In genomic region chr3:149620291-149621020, GRCh38 we compare ENCODE assay signal across 8 cellular contexts. TPM values are rescaled to one million over a fixed set of nuclear protein-coding genes. Genes with fewer than 3 reads are reported as not detected.
A peak's percentile ranks its signal among the peaks of the same experiment; 100 is the strongest.
DNase-seq lines count a peak whose midpoint lies in the region; ATAC-seq and TF ChIP-seq lines count a peak whose summit lies in the region.

No MANE protein-coding gene starts in this region.

- CTCF ChIA-PET in PC-3 (lab: Charles Lee) = no interaction called here

- BruUV-seq in PC-3 (replicated peaks; lab: Mats Ljungman, UMichigan) = no TSS peak

- no peaks in the 10 kb centered on the region for H3F3A ChIP-seq in PC-3 (ENCODE audit: low read length, unreplicated experiment)

- H3K36me3 ChIP-seq in PC-3 (ENCODE audit: low read depth, low read length) (peaks cover 16% of the 10 kb centered on the region; the same call in 1 of the 2 replicates), uterus (no peaks in the 10 kb centered on the region)

- H3K79me2 ChIP-seq in PC-3 (ENCODE audit: low read length) = peaks cover 97% of the 10 kb centered on the region

- peak overlapping the region; percentile 48 for H3K4me2 ChIP-seq in PC-3 (ENCODE audit: low read length)

- POLR2A ChIA-PET in PC-3 (lab: Charles Lee; ENCODE audit: unreplicated experiment) = no interaction called here

- H3K4me3 ChIP-seq in PC-3 (ENCODE audit: low read length) (no peak overlapping the region), right cardiac atrium (ENCODE audit: low read length) (no peak overlapping the region), uterus (no peak overlapping the region)

- no peaks in the 10 kb centered on the region for H3K9me2 ChIP-seq in PC-3 (replicated peaks; ENCODE audit: low read length)

- H3K4me1 ChIP-seq in PC-3 (ENCODE audit: insufficient read depth, low read length) (peaks cover 36% of the 10 kb centered on the region), right cardiac atrium (ENCODE audit: control insufficient read depth, insufficient read depth, low read length) (peaks cover 31% of the 10 kb centered on the region), uterus (peaks cover 5 to 7% of the 10 kb centered on the region in 2 donors)

- intact Hi-C loops in PC-3 (cut with micrococcal nuclease) (no loop called here), right cardiac atrium (cut with DNase I) (no loop called here), uterus (cut with DNase I; ENCODE audit: low total_unique reads) (no loop called here)

- H3K27me3 ChIP-seq in PC-3 (ENCODE audit: low read length) (no peaks in the 10 kb centered on the region), right cardiac atrium (ENCODE audit: control insufficient read depth, insufficient read depth) (no peaks in the 10 kb centered on the region), uterus (no peaks in the 10 kb centered on the region)

- TF ChIP-seq POLR2A in uterus (IDR thresholded peaks at IDR 0.05) = no peak

- peak; percentile 90 for DNase-seq in ELR (ENCODE audit: low read depth)
- peak; percentile 26 for DNase-seq in PC-3
- no peak for DNase-seq in right cardiac atrium
- no peak for DNase-seq in NCI-H2196 treated with DMSO at 0.1 percent for 48 hours (lab: John Stamatoyannopoulos, UW; ENCODE audit: unreplicated experiment)
- DNase-seq in NK-92 (lab: John Stamatoyannopoulos, UW; ENCODE audit: unreplicated experiment) = no peak
- DNase-seq in uterus = no peak
- DNase-seq in CD1c-positive myeloid dendritic cell (ENCODE audit: extremely low spot score) = no peak

- no peak overlapping the region for H2AFZ ChIP-seq in PC-3 (ENCODE audit: low read length)

- H3K27ac ChIP-seq in PC-3 (ENCODE audit: low read length) = peak overlapping the region; percentile 60
- peak overlapping the region; percentile 7 for H3K27ac ChIP-seq in right cardiac atrium (ENCODE audit: low read length)
- H3K27ac ChIP-seq in uterus = peak overlapping the region in 1 of 2 donors; percentile 42

- H4K20me1 ChIP-seq in PC-3 (ENCODE audit: low read length) = peaks cover 34% of the 10 kb centered on the region

- no peaks in the 10 kb centered on the region for H3K9me3 ChIP-seq in PC-3 (ENCODE audit: low read length)
- H3K9me3 ChIP-seq in right cardiac atrium (ENCODE audit: control insufficient read depth, low read length) = no peaks in the 10 kb centered on the region
- H3K9me3 ChIP-seq in uterus = no peaks in the 10 kb centered on the region

- WGBS in right cardiac atrium = 58% methylated on average over 1 of the region's 1 CpG

- ATAC-seq in GM21526 (IDR thresholded peaks at IDR 0.05; ENCODE audit: low FRiP score, unreplicated experiment) (peak; percentile 51), PC-3 (no peak; the same call in 1 of the 2 replicates), right cardiac atrium (no peak)

- TF ChIP-seq CTCF in PC-3 (conservative IDR thresholded peaks at IDR 0.05; ENCODE audit: low read depth, low read length) = no peak
- TF ChIP-seq CTCF in uterus (IDR thresholded peaks at IDR 0.05) = no peak

- H3K9ac ChIP-seq in PC-3 (ENCODE audit: low read length) = no peak overlapping the region

RNA-seq across cellular contexts. Expression of gene WWTR1, which starts 37.4 kb away (rescaled TPM):
- 74.4 and 79.7 TPM in 2 replicates for total RNA-seq in PC-3 (2014; rRNA removed)
- total RNA-seq in right cardiac atrium = 10 to 100 TPM; 48.2 to 99.2 (median 56.9) TPM
- polyA plus RNA-seq in right cardiac atrium = 23.0 TPM
- total RNA-seq in uterus = 100 to 1,000 TPM; 103 to 148 (median 116) TPM

Comparison
In these comparisons a context has a peak if more than half of its experiments do, and no peak if none do; other contexts are left out.
1. DNase-seq: peak in ELR (single experiment) and PC-3 (single experiment); none in right cardiac atrium (0 of 3), NCI-H2196 treated with DMSO at 0.1 percent for 48 hours (single experiment), NK-92 (single experiment), uterus (0 of 2) and CD1c-positive myeloid dendritic cell (single experiment).